ENCODE assay signal across 12 cellular contexts in genomic region chr3:65524544-65525070, GRCh38.
DNase-seq lines count a peak whose midpoint lies in the region; TF ChIP-seq lines count a peak whose summit lies in the region.
"Had no signal": no experiment of that assay in that cellular context is flagged by ENCODE, and none has a peak within 500 bp of the region (broad histone marks: within the 10 kb centered on the region; RNA-seq: fewer than 3 reads in every experiment).

No MANE protein-coding gene starts in this region.

- TF ChIP-seq CTCF in nephron (IDR thresholded peaks at IDR 0.05; ENCODE audit: unreplicated experiment in 3 of 3), result no peak

- no peaks in the 10 kb centered on the region for H3K9me3 Mint-ChIP-seq in nephron

- no peak overlapping the region for H3K4me3 Mint-ChIP-seq in nephron
- H3K4me3 Mint-ChIP-seq: CD4-positive, alpha-beta memory T cell had no signal

- no peaks in the 10 kb centered on the region for H3K27me3 Mint-ChIP-seq in nephron (ENCODE audit: low read depth)
- H3K27me3 Mint-ChIP-seq: CD4-positive, alpha-beta memory T cell had no signal

- H3K36me3 Mint-ChIP-seq in nephron (ENCODE audit: low read depth), result no peaks in the 10 kb centered on the region
- H3K36me3 Mint-ChIP-seq: CD4-positive, alpha-beta memory T cell had no signal

- DNase-seq in NCI-H345 (lab: John Stamatoyannopoulos, UW), result peak; percentile 27
- DNase-seq in NCI-H345 treated with DMSO at 0.1 percent for 48 hours (lab: John Stamatoyannopoulos, UW; ENCODE audit: unreplicated experiment), result no peak
- DNase-seq in DMS79 treated with DMSO at 0.1 percent for 48 hours (lab: John Stamatoyannopoulos, UW), result peak; percentile 41
- DNase-seq in NCI-H748 treated with DMSO at 0.1 percent for 48 hours (lab: John Stamatoyannopoulos, UW), result peak; percentile 22
- no peak for DNase-seq in stimulated activated CD4-positive, alpha-beta T cell treated with anti-CD3 and anti-CD28 coated beads, Interleukin-2, amount 100 ng/mL, for 24 hours
- DNase-seq in Kasumi-1 (lab: John Stamatoyannopoulos, UW), result no peak
- DNase-seq in NCI-H2107 treated with DMSO at 0.1 percent for 48 hours (lab: John Stamatoyannopoulos, UW; ENCODE audit: unreplicated experiment), result no peak
- DNase-seq: CD4-positive, alpha-beta memory T cell; Karpas-422; NCI-H1694; NCI-H524 had no signal

- H3K4me1 Mint-ChIP-seq in nephron, result peaks cover 24% of the 10 kb centered on the region
- H3K4me1 Mint-ChIP-seq: CD4-positive, alpha-beta memory T cell had no signal

- peak overlapping the region; percentile 9 to 72 (median 10) for H3K27ac Mint-ChIP-seq in nephron
- H3K27ac Mint-ChIP-seq: CD4-positive, alpha-beta memory T cell had no signal

Comparison
In these comparisons a context has a peak if more than half of its experiments do, and no peak if none do; other contexts are left out.
1. DNase-seq: peak in NCI-H345 (single experiment), DMS79 treated with DMSO at 0.1 percent for 48 hours (single experiment) and NCI-H748 treated with DMSO at 0.1 percent for 48 hours (single experiment); none in NCI-H345 treated with DMSO at 0.1 percent for 48 hours (single experiment), stimulated activated CD4-positive, alpha-beta T cell treated with anti-CD3 and anti-CD28 coated beads, Interleukin-2, amount 100 ng/mL, for 24 hours (0 of 2), Kasumi-1 (0 of 2) and NCI-H2107 treated with DMSO at 0.1 percent for 48 hours (single experiment).